ENCODE assay signal across 2 cellular contexts in genomic region chr20:51587145-51587544, GRCh38.
TF ChIP-seq lines count a peak whose summit lies in the region.

No MANE protein-coding gene starts in this region.

TF ChIP-seq in HepG2, 621 proteins besides CTCF, POLR2A, EP300 and RAD21:
- TF ChIP-seq ZNF7 (CRISPR knock-in tag; IDR thresholded peaks at IDR 0.05) (peak; percentile 93), ARHGAP35 (CRISPR knock-in tag; IDR thresholded peaks at IDR 0.05; ENCODE audit: borderline replicate concordance) (no peak)

TF ChIP-seq in K562, 482 proteins besides CTCF, POLR2A, EP300 and RAD21:
- no peak for TF ChIP-seq SRSF7 (optimal IDR thresholded peaks at IDR 0.05; ENCODE audit: low read depth, low read length)
- peak; percentile 62 for TF ChIP-seq RBM25 (IDR thresholded peaks at IDR 0.05; ENCODE audit: low read depth, low read length, severe bottlenecking)
- no peak for TF ChIP-seq HOXB6 (CRISPR knock-in tag; IDR thresholded peaks at IDR 0.05; ENCODE audit: borderline replicate concordance)
- no peak for TF ChIP-seq HNRNPK (IDR thresholded peaks at IDR 0.05; ENCODE audit: low read depth, low read length, poor library complexity, severe bottlenecking)
- TF ChIP-seq ZHX1 (conservative IDR thresholded peaks at IDR 0.05; ENCODE audit: low read length): no peak
- TF ChIP-seq ZBTB2 (IDR thresholded peaks at IDR 0.05): no peak
- TF ChIP-seq SPI1 (IDR thresholded peaks at IDR 0.05; ENCODE audit: borderline replicate concordance, low read depth, low read length): no peak
- TF ChIP-seq EGR1 (conservative IDR thresholded peaks at IDR 0.05): no peak
- TF ChIP-seq ZFP36 (IDR thresholded peaks at IDR 0.05; ENCODE audit: low read depth, low read length, partially characterized antibody): peak; percentile 12
- TF ChIP-seq BMI1 (IDR thresholded peaks at IDR 0.05; ENCODE audit: low read length): no peak
